ENCODE assay signal across 1 cellular context in genomic region chr17:17889922-17890321, GRCh38.
TF ChIP-seq lines count a peak whose summit lies in the region.

No MANE protein-coding gene starts in this region.

TF ChIP-seq in H1, 55 proteins besides CTCF, POLR2A, EP300 and RAD21:
- TF ChIP-seq USF2 (IDR thresholded peaks at IDR 0.05; ENCODE audit: low read length) (no peak), FOSL1 (IDR thresholded peaks at IDR 0.05; ENCODE audit: insufficient read depth, low read depth, low read length) (no peak), CREB1 (IDR thresholded peaks at IDR 0.05) (no peak), HDAC6 (IDR thresholded peaks at IDR 0.05; ENCODE audit: low read depth, low read length) (no peak), TCF12 (IDR thresholded peaks at IDR 0.05; ENCODE audit: low read depth, low read length) (no peak), YY1 (IDR thresholded peaks at IDR 0.05; ENCODE audit: low read depth, low read length) (no peak), SIN3A (conservative IDR thresholded peaks at IDR 0.05 in 1 of 2, IDR thresholded peaks at IDR 0.05 in 1 of 2; ENCODE audit: low read depth in 1 of 2, low read length in 2 of 2) (no peak), RNF2 (IDR thresholded peaks at IDR 0.05; ENCODE audit: borderline replicate concordance, low read depth, low read length, missing control alignments, poor library complexity, severe bottlenecking) (no peak)
